ENCODE assay signal across 14 cellular contexts in the genomic region with DNA sequence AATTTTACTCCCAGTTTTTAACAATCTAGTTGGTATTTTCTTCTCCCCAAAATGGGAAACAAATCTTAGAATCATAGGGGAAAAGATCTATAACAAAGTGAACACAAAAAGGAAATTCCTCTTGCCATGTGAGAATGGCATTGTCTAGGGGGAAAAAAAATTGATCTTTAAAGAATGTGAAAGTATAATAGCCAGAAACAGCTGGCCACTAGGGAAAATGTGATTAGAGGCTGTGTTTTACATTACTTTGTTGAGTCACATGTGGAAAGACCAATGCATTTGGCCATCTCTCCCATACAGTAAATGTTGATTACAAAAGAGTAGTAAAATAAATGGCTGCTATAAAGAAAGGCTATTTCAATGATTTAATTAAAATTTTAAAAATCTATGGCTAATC. TPM values are rescaled to one million over a fixed set of nuclear protein-coding genes. Genes with fewer than 3 reads are reported as not detected.
A peak's percentile ranks its signal among the peaks of the same experiment; 100 is the strongest.
DNase-seq lines count a peak whose midpoint lies in the region; TF ChIP-seq lines count a peak whose summit lies in the region.
"Had no signal": no experiment of that assay in that cellular context is flagged by ENCODE, and none has a peak within 500 bp of the region (broad histone marks: within the 10 kb centered on the region; RNA-seq: fewer than 3 reads in every experiment).

No MANE protein-coding gene starts in this region.

- H3K9me2 ChIP-seq in MM.1S (replicated peaks; ENCODE audit: insufficient read depth, low read length) = no peaks in the 10 kb centered on the region

- H3K27me3 ChIP-seq in right atrium auricular region (no peaks in the 10 kb centered on the region), MM.1S (replicated peaks; ENCODE audit: insufficient read depth, low read length) (no peaks in the 10 kb centered on the region)
- H3K27me3 ChIP-seq: upper lobe of left lung had no signal

- no peak overlapping the region for H2AFZ ChIP-seq in MM.1S (ENCODE audit: low read length)

- intact Hi-C loops in cardiac septum (cut with DNase I) = no loop called here
- intact Hi-C loops in activated CD4-positive, alpha-beta T cell treated with anti-CD3 and anti-CD28 coated beads, Interleukin-2, amount 10 ng/mL, durations not matched to agents 24 days and 14 days (cut with micrococcal nuclease) = no loop called here

- H3K4me1 Mint-ChIP-seq in mesothelial cell of epicardium = peaks cover 27% of the 10 kb centered on the region
- peaks cover 10% of the 10 kb centered on the region for H3K4me1 Mint-ChIP-seq in activated CD4-positive, alpha-beta T cell treated with anti-CD3 and anti-CD28 coated beads, Interleukin-2, amount 10 ng/mL, durations not matched to agents 24 days and 14 days

- H3K4me3 ChIP-seq in right atrium auricular region (no peak overlapping the region), urinary bladder (ENCODE audit: low read depth, low read length) (no peak overlapping the region), MM.1S (ENCODE audit: low read length) (no peak overlapping the region)
- H3K4me3 ChIP-seq: upper lobe of left lung had no signal

- H3K9me3 ChIP-seq in right atrium auricular region (no peaks in the 10 kb centered on the region), MM.1S (replicated peaks; ENCODE audit: insufficient read depth, low read length) (no peaks in the 10 kb centered on the region)
- H3K9me3 ChIP-seq: upper lobe of left lung had no signal

- H3K27me3 Mint-ChIP-seq in mesothelial cell of epicardium (ENCODE audit: low read depth) = no peaks in the 10 kb centered on the region
- H3K27me3 Mint-ChIP-seq in activated CD4-positive, alpha-beta T cell treated with anti-CD3 and anti-CD28 coated beads, Interleukin-2, amount 10 ng/mL, durations not matched to agents 24 days and 14 days = no peaks in the 10 kb centered on the region
- H3K27me3 Mint-ChIP-seq: activated CD4-positive, alpha-beta memory T cell treated with anti-CD3 and anti-CD28 coated beads for 36 hours; T-cell had no signal

- no peaks in the 10 kb centered on the region for H3F3A ChIP-seq in MM.1S (ENCODE audit: insufficient read depth, low read length)

- peaks cover 0 to 20% of the 10 kb centered on the region in 2 donors for H3K4me1 ChIP-seq in right atrium auricular region
- H3K4me1 ChIP-seq in urinary bladder (ENCODE audit: insufficient read depth) = no peaks in the 10 kb centered on the region
- no peaks in the 10 kb centered on the region for H3K4me1 ChIP-seq in MM.1S (ENCODE audit: low read length)

- DNase-seq in right atrium auricular region (ENCODE audit: low spot score) (no peak), cardiac septum (ENCODE audit: low spot score) (no peak), dermis microvascular lymphatic vessel endothelial cell (ENCODE audit: low read depth in 2 of 2) (peak; percentile 59 to 80), mesothelial cell of epicardium (ENCODE audit: low spot score in 2 of 2, unreplicated experiment in 2 of 2) (no peak), NCI-H82 (lab: John Stamatoyannopoulos, UW) (no peak), MM.1S (no peak)
- no peak for DNase-seq in activated CD4-positive, alpha-beta T cell treated with anti-CD3 and anti-CD28 coated beads, Interleukin-2, amount 10 ng/mL, durations not matched to agents 24 days and 14 days
- DNase-seq: activated CD4-positive, alpha-beta memory T cell treated with anti-CD3 and anti-CD28 coated beads for 36 hours; glutamatergic neuron; Karpas-422; NCI-H2107; T-cell; upper lobe of left lung had no signal

- H3K36me3 ChIP-seq in right atrium auricular region = no peaks in the 10 kb centered on the region
- no peaks in the 10 kb centered on the region for H3K36me3 ChIP-seq in urinary bladder (ENCODE audit: insufficient read depth)
- no peaks in the 10 kb centered on the region for H3K36me3 ChIP-seq in MM.1S (replicated peaks; ENCODE audit: insufficient read depth, low read length)
- H3K36me3 ChIP-seq: upper lobe of left lung had no signal

- no peaks in the 10 kb centered on the region for H4K20me1 ChIP-seq in MM.1S (ENCODE audit: insufficient read depth, low read length)

- H3K27ac Mint-ChIP-seq in mesothelial cell of epicardium = peak overlapping the region; percentile 90
- no peak overlapping the region for H3K27ac Mint-ChIP-seq in activated CD4-positive, alpha-beta T cell treated with anti-CD3 and anti-CD28 coated beads, Interleukin-2, amount 10 ng/mL, durations not matched to agents 24 days and 14 days
- H3K27ac Mint-ChIP-seq: activated CD4-positive, alpha-beta memory T cell treated with anti-CD3 and anti-CD28 coated beads for 36 hours; T-cell had no signal

- peak overlapping the region; percentile 8 to 58 for H3K27ac ChIP-seq in right atrium auricular region
- peak overlapping the region; percentile 23 for H3K27ac ChIP-seq in urinary bladder (ENCODE audit: low read depth)
- no peak overlapping the region for H3K27ac ChIP-seq in MM.1S (ENCODE audit: low read length)

- H3K4me3 Mint-ChIP-seq in mesothelial cell of epicardium = no peak overlapping the region
- no peak overlapping the region for H3K4me3 Mint-ChIP-seq in activated CD4-positive, alpha-beta T cell treated with anti-CD3 and anti-CD28 coated beads, Interleukin-2, amount 10 ng/mL, durations not matched to agents 24 days and 14 days
- H3K4me3 Mint-ChIP-seq: activated CD4-positive, alpha-beta memory T cell treated with anti-CD3 and anti-CD28 coated beads for 36 hours; T-cell had no signal

- no peaks in the 10 kb centered on the region for H3K9me3 Mint-ChIP-seq in mesothelial cell of epicardium
- no peaks in the 10 kb centered on the region for H3K9me3 Mint-ChIP-seq in activated CD4-positive, alpha-beta T cell treated with anti-CD3 and anti-CD28 coated beads, Interleukin-2, amount 10 ng/mL, durations not matched to agents 24 days and 14 days
- H3K9me3 Mint-ChIP-seq: activated CD4-positive, alpha-beta memory T cell treated with anti-CD3 and anti-CD28 coated beads for 36 hours; T-cell had no signal

- H3K79me2 ChIP-seq in MM.1S (ENCODE audit: low read length) = no peaks in the 10 kb centered on the region

- H3K4me2 ChIP-seq in MM.1S (ENCODE audit: low read depth, low read length) = no peak overlapping the region

- H3K9ac ChIP-seq in MM.1S (ENCODE audit: low read length) = no peak overlapping the region

- TF ChIP-seq CTCF in right atrium auricular region (IDR thresholded peaks at IDR 0.05) (no peak), mesothelial cell of epicardium (IDR thresholded peaks at IDR 0.05; ENCODE audit: unreplicated experiment) (no peak), MM.1S (IDR thresholded peaks at IDR 0.05; ENCODE audit: low read length) (no peak)

- peaks cover 12% of the 10 kb centered on the region for H3K36me3 Mint-ChIP-seq in mesothelial cell of epicardium
- H3K36me3 Mint-ChIP-seq in activated CD4-positive, alpha-beta T cell treated with anti-CD3 and anti-CD28 coated beads, Interleukin-2, amount 10 ng/mL, durations not matched to agents 24 days and 14 days (ENCODE audit: low read depth) = peaks cover 52% of the 10 kb centered on the region

RNA-seq across cellular contexts. Expression of gene CHEK2, which starts 30.7 kb away (rescaled TPM):
- total RNA-seq in right atrium auricular region (10 to 100 TPM in 1 of 2 donors, 1 to 10 TPM in 1; 2.7 to 11.3 TPM), cardiac septum (2.2 TPM), dermis microvascular lymphatic vessel endothelial cell (4.7 and 6.8 TPM in 2 replicates), mesothelial cell of epicardium (22.9 to 25.0 TPM (median 24.2 TPM) in 3 replicates), urinary bladder (15.6 TPM)
- 8.8 TPM for polyA plus RNA-seq in urinary bladder
- total RNA-seq in activated CD4-positive, alpha-beta T cell treated with anti-CD3 and anti-CD28 coated beads, Interleukin-2, amount 10 ng/mL, durations not matched to agents 24 days and 14 days = 29.8 and 32.7 TPM in 2 replicates

RNA-seq across cellular contexts. Expression of gene HSCB, which starts 31.0 kb away (rescaled TPM):
- total RNA-seq in right atrium auricular region (10 to 100 TPM; 11.9 to 12.6 TPM), cardiac septum (10.0 TPM), dermis microvascular lymphatic vessel endothelial cell (14.9 and 19.8 TPM in 2 replicates), mesothelial cell of epicardium (15.0 to 18.7 TPM (median 15.7 TPM) in 3 replicates), urinary bladder (13.2 TPM)
- 20.7 TPM for polyA plus RNA-seq in urinary bladder
- total RNA-seq in activated CD4-positive, alpha-beta T cell treated with anti-CD3 and anti-CD28 coated beads, Interleukin-2, amount 10 ng/mL, durations not matched to agents 24 days and 14 days = 12.8 and 14.1 TPM in 2 replicates

RNA-seq across cellular contexts. Expression of gene TTC28, which starts 31.2 kb away (rescaled TPM):
- total RNA-seq in right atrium auricular region (10 to 100 TPM; 22.1 to 22.3 TPM), cardiac septum (19.1 TPM), dermis microvascular lymphatic vessel endothelial cell (11.7 and 17.2 TPM in 2 replicates), mesothelial cell of epicardium (91.7 to 95.9 TPM (median 92.7 TPM) in 3 replicates), urinary bladder (81.9 TPM)
- polyA plus RNA-seq in urinary bladder = 15.9 TPM
- total RNA-seq in activated CD4-positive, alpha-beta T cell treated with anti-CD3 and anti-CD28 coated beads, Interleukin-2, amount 10 ng/mL, durations not matched to agents 24 days and 14 days = 1.3 and 2.2 TPM in 2 replicates

Comparison
In these comparisons a context has a peak if more than half of its experiments do, and no peak if none do; other contexts are left out.
1. DNase-seq: peak in dermis microvascular lymphatic vessel endothelial cell (2 of 2); none in right atrium auricular region (single experiment), cardiac septum (single experiment), mesothelial cell of epicardium (0 of 2), NCI-H82 (single experiment), MM.1S (single experiment) and activated CD4-positive, alpha-beta T cell treated with anti-CD3 and anti-CD28 coated beads, Interleukin-2, amount 10 ng/mL, durations not matched to agents 24 days and 14 days (single experiment).